ENCODE assay signal across 8 cellular contexts in genomic region chr11:7442588-7443215, GRCh38. TPM values are rescaled to one million over a fixed set of nuclear protein-coding genes. Genes with fewer than 3 reads are reported as not detected.
DNase-seq lines count a peak whose midpoint lies in the region; ATAC-seq, FAIRE-seq and TF ChIP-seq lines count a peak whose summit lies in the region.

No MANE protein-coding gene starts in this region.

- DNase-seq in D721Med (ENCODE audit: insufficient read length, low spot score) (peak; percentile 26), RKO (ENCODE audit: low spot score) (peak; percentile 53), frontal cortex (ENCODE audit: low spot score in 2 of 2) (peak; percentile 31 to 61), ovary (peak; percentile 30 to 71 (median 54)), tibial nerve (ENCODE audit: low spot score in 2 of 2) (peak; percentile 63 to 89)
- peak; percentile 53 for DNase-seq in activated T-helper 2 cell treated with anti-CD3 and anti-CD28 coated beads, Interferon-gamma antibody, Interleukin-2, Interleukin-4, amounts not matched to agents 10 μg/mL and 5 μg/mL and 100 μg/mL, durations not matched to agents 14 hours and 24 hours and 36 hours (ENCODE audit: low spot score)

- 48 to 60% (median 57%) methylated on average over 6 of the region's 6 CpGs for WGBS in ovary, 3 donors
- 33 to 35% methylated on average over 6 of the region's 6 CpGs for WGBS in tibial nerve, 2 donors

- no peaks in the 10 kb centered on the region for H3K36me3 ChIP-seq in ovary
- H3K36me3 ChIP-seq in tibial nerve: no peaks in the 10 kb centered on the region

- ATAC-seq in GM19438 (IDR thresholded peaks at IDR 0.05; ENCODE audit: low read depth, unreplicated experiment): peak; percentile 86
- peak; percentile 87 for ATAC-seq in HG03460 (IDR thresholded peaks at IDR 0.05; ENCODE audit: unreplicated experiment)

- H3K27ac ChIP-seq in ovary: no peak overlapping the region
- no peak overlapping the region for H3K27ac ChIP-seq in tibial nerve

- H3K4me1 ChIP-seq in ovary (ENCODE audit: insufficient read depth): no peaks in the 10 kb centered on the region
- H3K4me1 ChIP-seq in tibial nerve: no peaks in the 10 kb centered on the region

- no peak for FAIRE-seq in D721Med (lab: Jason Lieb, UNC)
- no peak for FAIRE-seq in frontal cortex (lab: Jason Lieb, UNC)

- TF ChIP-seq EP300 in ovary (IDR thresholded peaks at IDR 0.05): no peak
- no peak for TF ChIP-seq EP300 in tibial nerve (IDR thresholded peaks at IDR 0.05)

- no peak overlapping the region for H3K4me3 Mint-ChIP-seq in activated T-helper 2 cell treated with anti-CD3 and anti-CD28 coated beads, Interferon-gamma antibody, Interleukin-2, Interleukin-4, amounts not matched to agents 10 μg/mL and 5 μg/mL and 100 μg/mL, durations not matched to agents 14 hours and 24 hours and 36 hours (ENCODE audit: low read depth)

- H3K4me1 Mint-ChIP-seq in activated T-helper 2 cell treated with anti-CD3 and anti-CD28 coated beads, Interferon-gamma antibody, Interleukin-2, Interleukin-4, amounts not matched to agents 10 μg/mL and 5 μg/mL and 100 μg/mL, durations not matched to agents 14 hours and 24 hours and 36 hours (ENCODE audit: low read depth): no peaks in the 10 kb centered on the region

- intact Hi-C loops in activated T-helper 2 cell treated with anti-CD3 and anti-CD28 coated beads, Interferon-gamma antibody, Interleukin-2, Interleukin-4, amounts not matched to agents 10 μg/mL and 5 μg/mL and 100 μg/mL, durations not matched to agents 14 hours and 24 hours and 36 hours (cut with micrococcal nuclease): loop anchor here (1.0 kb wide), 2 partner anchors 298 to 344 kb away; no protein-coding TSS in a partner anchor
- intact Hi-C loops in ovary (cut with DNase I): no loop called here

- H3K9me3 Mint-ChIP-seq in activated T-helper 2 cell treated with anti-CD3 and anti-CD28 coated beads, Interferon-gamma antibody, Interleukin-2, Interleukin-4, amounts not matched to agents 10 μg/mL and 5 μg/mL and 100 μg/mL, durations not matched to agents 14 hours and 24 hours and 36 hours: no peaks in the 10 kb centered on the region

- no peaks in the 10 kb centered on the region for H3K36me3 Mint-ChIP-seq in activated T-helper 2 cell treated with anti-CD3 and anti-CD28 coated beads, Interferon-gamma antibody, Interleukin-2, Interleukin-4, amounts not matched to agents 10 μg/mL and 5 μg/mL and 100 μg/mL, durations not matched to agents 14 hours and 24 hours and 36 hours (ENCODE audit: low read depth)

- H3K27ac Mint-ChIP-seq in activated T-helper 2 cell treated with anti-CD3 and anti-CD28 coated beads, Interferon-gamma antibody, Interleukin-2, Interleukin-4, amounts not matched to agents 10 μg/mL and 5 μg/mL and 100 μg/mL, durations not matched to agents 14 hours and 24 hours and 36 hours: no peak overlapping the region

- no peaks in the 10 kb centered on the region for H3K27me3 Mint-ChIP-seq in activated T-helper 2 cell treated with anti-CD3 and anti-CD28 coated beads, Interferon-gamma antibody, Interleukin-2, Interleukin-4, amounts not matched to agents 10 μg/mL and 5 μg/mL and 100 μg/mL, durations not matched to agents 14 hours and 24 hours and 36 hours (ENCODE audit: low read depth)

- H3K4me3 ChIP-seq in ovary (no peak overlapping the region), tibial nerve (no peak overlapping the region)

- H3K9me3 ChIP-seq in ovary: no peaks in the 10 kb centered on the region
- H3K9me3 ChIP-seq in tibial nerve: no peaks in the 10 kb centered on the region

- TF ChIP-seq CTCF in D721Med (IDR thresholded peaks at IDR 0.05; ENCODE audit: insufficient read depth, missing control alignments) (peak; percentile 82), ovary (IDR thresholded peaks at IDR 0.05) (peak; percentile 31 to 49 (median 36)), tibial nerve (IDR thresholded peaks at IDR 0.05) (peak; percentile 65 to 83 (median 72))

- no peak for TF ChIP-seq POLR2A in ovary (IDR thresholded peaks at IDR 0.05)
- no peak for TF ChIP-seq POLR2A in tibial nerve (IDR thresholded peaks at IDR 0.05)

- no peaks in the 10 kb centered on the region for H3K27me3 ChIP-seq in ovary
- H3K27me3 ChIP-seq in tibial nerve: no peaks in the 10 kb centered on the region

RNA-seq across cellular contexts. Expression of gene OLFML1, which starts 42.6 kb away (rescaled TPM):
- not detected in 2 replicates for total RNA-seq in activated T-helper 2 cell treated with anti-CD3 and anti-CD28 coated beads, Interferon-gamma antibody, Interleukin-2, Interleukin-4, amounts not matched to agents 10 μg/mL and 5 μg/mL and 100 μg/mL, durations not matched to agents 14 hours and 24 hours and 36 hours
- total RNA-seq in frontal cortex (1.6 TPM), ovary (10 to 100 TPM; 16.3 to 52.2 (median 38.8) TPM), tibial nerve (10 to 100 TPM in 1 of 4 donors, 1 to 10 TPM in 3; 1.2 to 13.1 (median 6.6) TPM)
- 100 to 1,000 TPM in 1 of 2 donors, 10 to 100 TPM in 1; 32.8 to 114 TPM for polyA plus RNA-seq in ovary

Comparison
In these comparisons a context has a peak if more than half of its experiments do, and no peak if none do; other contexts are left out.
1. DNase-seq: peak in every context shown above with its lines; median percentile 76 in tibial nerve; 54 in ovary; 53 in RKO; 53 in activated T-helper 2 cell treated with anti-CD3 and anti-CD28 coated beads, Interferon-gamma antibody, Interleukin-2, Interleukin-4, amounts not matched to agents 10 μg/mL and 5 μg/mL and 100 μg/mL, durations not matched to agents 14 hours and 24 hours and 36 hours; 46 in frontal cortex; 26 in D721Med.